28 cellular contexts compared by ENCODE assay signal in the genomic region with DNA sequence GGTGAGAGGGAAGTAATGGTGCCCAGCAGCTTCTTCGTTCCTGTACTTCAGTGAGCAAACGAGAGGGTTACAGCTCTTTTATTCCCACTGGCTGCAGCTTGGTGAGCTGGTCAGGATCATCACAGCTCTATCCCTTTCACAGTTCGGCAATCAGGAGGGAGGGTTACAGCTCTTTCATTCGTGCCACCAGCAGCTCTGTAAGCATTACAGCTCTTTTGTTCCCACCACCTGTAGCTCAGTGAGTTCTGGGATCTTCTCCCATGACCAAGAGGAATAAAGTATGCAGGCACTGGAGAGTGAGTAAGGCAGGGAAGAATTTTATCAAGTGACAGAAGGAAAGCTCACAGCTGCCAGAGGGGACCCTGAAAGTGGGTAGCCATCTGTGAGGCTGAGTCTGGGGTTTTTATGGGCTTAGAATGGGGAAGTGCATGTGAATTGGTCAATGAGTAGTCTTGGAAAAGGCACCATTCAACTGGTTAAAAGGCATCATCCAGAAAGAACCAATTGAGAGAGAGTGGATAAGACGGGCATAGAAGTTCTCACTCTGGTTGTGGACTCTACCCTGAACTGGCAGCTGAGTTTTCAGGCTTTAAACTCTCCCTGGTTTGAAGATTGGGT.
"Had no signal": no experiment of that assay in that cellular context is flagged by ENCODE, and none has a peak within 500 bp of the region (broad histone marks: within the 10 kb centered on the region; RNA-seq: fewer than 3 reads in every experiment).

No MANE protein-coding gene starts in this region.

- H3K27me3 ChIP-seq: colonic mucosa, esophagus muscularis mucosa, foreskin keratinocyte, gastroesophageal sphincter, right atrium auricular region, suprapubic skin, thyroid gland, vagina had no signal

- H3K4me3 ChIP-seq: colonic mucosa, esophagus muscularis mucosa, gastroesophageal sphincter, heart right ventricle, lower lobe of right lung, prostate gland, right atrium auricular region, smooth muscle cell, suprapubic skin, thyroid gland, vagina had no signal

- H3K27ac ChIP-seq: colonic mucosa, esophagus muscularis mucosa, foreskin keratinocyte, gastroesophageal sphincter, heart right ventricle, lower lobe of right lung, prostate gland, right atrium auricular region, suprapubic skin, thyroid gland, vagina had no signal

- H3K36me3 Mint-ChIP-seq: natural killer cell had no signal

- H3K27ac Mint-ChIP-seq: dendritic cell treated with granulocyte-macrophage colony-stimulating factor and Interleukin-4, amounts not matched to agents 40 ng/mL and 50 ng/mL, for 4 days; natural killer cell; stimulated activated naive CD8-positive, alpha-beta T cell treated with anti-CD3 and anti-CD28 coated beads, Interleukin-15, amount 100 ng/mL, for 72 hours had no signal

- H3K4me2 ChIP-seq: smooth muscle cell had no signal

- FAIRE-seq: endothelial cell of umbilical vein, islet of Langerhans had no signal

- H3K4me1 ChIP-seq: colonic mucosa, foreskin keratinocyte, gastroesophageal sphincter, heart right ventricle, lower lobe of right lung, prostate gland, right atrium auricular region, suprapubic skin, thyroid gland, vagina had no signal

- H3K4me3 Mint-ChIP-seq: dendritic cell treated with granulocyte-macrophage colony-stimulating factor and Interleukin-4, amounts not matched to agents 40 ng/mL and 50 ng/mL, for 4 days; natural killer cell; stimulated activated naive CD8-positive, alpha-beta T cell treated with anti-CD3 and anti-CD28 coated beads, Interleukin-15, amount 100 ng/mL, for 72 hours had no signal

- H3K27me3 Mint-ChIP-seq: dendritic cell treated with granulocyte-macrophage colony-stimulating factor and Interleukin-4, amounts not matched to agents 40 ng/mL and 50 ng/mL, for 4 days had no signal

- H3K36me3 ChIP-seq: colonic mucosa, esophagus muscularis mucosa, gastroesophageal sphincter, heart right ventricle, lower lobe of right lung, prostate gland, right atrium auricular region, suprapubic skin, thyroid gland, vagina had no signal

- ATAC-seq: foreskin keratinocyte; gastroesophageal sphincter; heart right ventricle; left ventricle myocardium superior; lower lobe of right lung; natural killer cell; sciatic nerve; stimulated activated naive CD8-positive, alpha-beta T cell treated with anti-CD3 and anti-CD28 coated beads, Interleukin-15, amount 100 ng/mL, for 72 hours had no signal

- DNase-seq: colonic mucosa; effector CD8-positive, alpha-beta T cell; foreskin keratinocyte; heart right ventricle; hippocampal formation; kidney glomerular epithelial cell; left ventricle myocardium superior; lower lobe of right lung; natural killer cell; stimulated activated CD4-positive, alpha-beta T cell treated with anti-CD3 and anti-CD28 coated beads, Interleukin-12 subunit alpha, Interleukin-12 subunit beta, amount 100 ng/mL, for 4 hours; stimulated activated CD4-positive, alpha-beta T cell treated with anti-CD3 and anti-CD28 coated beads, Interleukin-1b, Interleukin-23, amount 100 ng/mL, for 48 hours; stimulated activated CD4-positive, alpha-beta T cell treated with anti-CD3 and anti-CD28 coated beads, Interleukin-4, amount 100 ng/mL, for 1 hour; stimulated activated CD8-positive, alpha-beta memory T cell treated with anti-CD3 and anti-CD28 coated beads, Interleukin-4, amount 100 ng/mL, for 48 hours; stimulated activated naive CD4-positive, alpha-beta T cell; stimulated activated naive CD8-positive, alpha-beta T cell treated with anti-CD3 and anti-CD28 coated beads, Interleukin-15, amount 100 ng/mL, for 72 hours; thyroid gland; trophoblast cell had no signal

- H3K9me3 ChIP-seq: colonic mucosa, esophagus muscularis mucosa, gastroesophageal sphincter, lower lobe of right lung, prostate gland, right atrium auricular region, suprapubic skin, thyroid gland, vagina had no signal

- H3K4me1 Mint-ChIP-seq: natural killer cell; stimulated activated naive CD8-positive, alpha-beta T cell treated with anti-CD3 and anti-CD28 coated beads, Interleukin-15, amount 100 ng/mL, for 72 hours had no signal
